ENCODE assay signal across 37 cellular contexts in the genomic region with DNA sequence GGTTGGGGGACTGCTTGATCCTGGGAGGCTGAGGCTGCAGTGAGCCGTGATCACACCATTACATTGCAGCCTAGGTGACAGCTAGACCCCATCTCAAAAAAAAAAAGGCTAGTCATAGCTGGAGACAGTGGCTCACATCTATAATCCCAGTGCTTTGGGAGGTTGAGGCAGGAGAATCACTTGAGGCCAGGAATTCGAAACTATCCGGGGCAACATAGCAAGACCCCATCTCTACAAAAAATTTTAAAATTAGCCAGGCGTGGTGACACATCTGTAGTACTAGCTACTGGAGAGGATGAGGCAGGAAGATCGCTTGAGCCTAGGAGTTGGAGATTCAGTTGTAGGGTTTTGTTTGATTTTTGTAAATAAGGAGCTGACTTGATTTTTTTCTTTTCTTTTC. TPM values are rescaled to one million over a fixed set of nuclear protein-coding genes. Genes with fewer than 3 reads are reported as not detected.
"Had no signal": no experiment of that assay in that cellular context is flagged by ENCODE, and none has a peak within 500 bp of the region (broad histone marks: within the 10 kb centered on the region; RNA-seq: fewer than 3 reads in every experiment).

No MANE protein-coding gene starts in this region.

- H3K9me3 ChIP-seq: ascending aorta had no signal

- DNase-seq: activated B cell treated with CpG ODN at 0.5 μM for 24 hours; activated CD4-positive, alpha-beta memory T cell treated with anti-CD3 and anti-CD28 coated beads for 36 hours; activated CD4-positive, alpha-beta T cell treated with anti-CD3 and anti-CD28 coated beads for 4 hours; activated CD4-positive, alpha-beta T cell treated with anti-CD3 and anti-CD28 coated beads, Interleukin-2, amount 10 ng/mL, durations not matched to agents 24 days and 14 days; activated CD4-positive, alpha-beta T cell treated with anti-CD3 and anti-CD28 coated beads, Interleukin-2, amount 50 U/mL, for 1 hour; activated CD4-positive, alpha-beta T cell treated with anti-CD3 and anti-CD28 coated beads, Interleukin-2, amount 50 U/mL, for 4 hours; activated CD4-positive, CD25-positive, alpha-beta regulatory T cell treated with anti-CD3 and anti-CD28 coated beads, Interleukin-2, amount 50 U/mL, for 72 hours; activated CD8-positive, alpha-beta memory T cell treated with anti-CD3 and anti-CD28 coated beads, Interleukin-2, amount 50 U/mL, for 4 hours; activated CD8-positive, alpha-beta T cell treated with anti-CD3 and anti-CD28 coated beads for 36 hours; activated effector memory CD4-positive, alpha-beta T cell treated with anti-CD3 and anti-CD28 coated beads, Interleukin-2, amount 50 U/mL, for 16 hours; activated gamma-delta T cell treated with Interleukin-2 at 50 U/mL for 16 hours; activated naive CD4-positive, alpha-beta T cell; activated naive CD4-positive, alpha-beta T cell treated with anti-CD3 and anti-CD28 coated beads for 36 hours; activated naive CD4-positive, alpha-beta T cell treated with anti-CD3 and anti-CD28 coated beads, Interleukin-2, amount 50 U/mL, for 16 hours; activated naive CD8-positive, alpha-beta T cell treated with anti-CD3 and anti-CD28 coated beads for 36 hours; activated T-cell treated with anti-CD3 and anti-CD28 coated beads for 4 hours; activated T-cell treated with anti-CD3 and anti-CD28 coated beads, Interleukin-2, amount 50 U/mL, for 1 hour; activated T-cell treated with anti-CD3 and anti-CD28 coated beads, Interleukin-2, amount 50 U/mL, for 4 hours; activated T-cell treated with anti-CD3 and anti-CD28 coated beads, Interleukin-2, amount 50 U/mL, for 72 hours; amygdala; anterior cingulate cortex; caudate nucleus; cerebellar nuclear complex; T-cell; T-helper 2 cell; T-helper 9 cell; WERI-Rb-1 had no signal

- ATAC-seq: activated CD8-positive, alpha-beta T cell treated with anti-CD3 and anti-CD28 coated beads for 36 hours; activated naive CD4-positive, alpha-beta T cell treated with anti-CD3 and anti-CD28 coated beads, Interleukin-2, amount 50 U/mL, for 72 hours; activated T-cell treated with anti-CD3 and anti-CD28 coated beads, Interleukin-2, amount 50 U/mL, for 4 hours; activated T-cell treated with anti-CD3 and anti-CD28 coated beads, Interleukin-2, amount 50 U/mL, for 72 hours; activated T-helper 17 cell treated with anti-CD3 and anti-CD28 coated beads, Interleukin-2, amount 50 U/mL, for 72 hours; T-cell had no signal

- H3K4me3 Mint-ChIP-seq: activated B cell treated with CpG ODN at 0.5 μM for 24 hours; activated CD4-positive, alpha-beta memory T cell treated with anti-CD3 and anti-CD28 coated beads for 36 hours; activated CD4-positive, alpha-beta T cell treated with anti-CD3 and anti-CD28 coated beads, Interleukin-2, amount 10 ng/mL, durations not matched to agents 24 days and 14 days; activated CD8-positive, alpha-beta T cell treated with anti-CD3 and anti-CD28 coated beads for 36 hours; activated naive CD4-positive, alpha-beta T cell treated with anti-CD3 and anti-CD28 coated beads for 36 hours; activated naive CD8-positive, alpha-beta T cell treated with anti-CD3 and anti-CD28 coated beads for 36 hours; activated T-cell treated with anti-CD3 and anti-CD28 coated beads, Interleukin-2, amount 50 U/mL, for 4 hours; activated T-cell treated with anti-CD3 and anti-CD28 coated beads, Interleukin-2, amount 50 U/mL, for 72 hours; activated T-helper 1 cell treated with anti-CD3 and anti-CD28 coated beads, Interleukin-12 subunit alpha, Interleukin-12 subunit beta, Interleukin-2, Interleukin-4 antibody, amounts not matched to agents 30 ng/mL and 10 ng/mL and 1 ng/mL, durations not matched to agents 14 hours and 24 hours and 36 hours; activated T-helper 17 cell treated with anti-CD3 and anti-CD28 coated beads, Interleukin-2, amount 50 U/mL, for 72 hours; brain; central memory CD8-positive, alpha-beta T cell; T-cell; T-helper 2 cell treated with Interferon-gamma antibody and Interleukin-4, amounts not matched to agents 5 μg/mL and 100 μg/mL, for 36 hours had no signal

- H3K36me3 ChIP-seq: ascending aorta, cardiac muscle cell had no signal

- H3K9me3 Mint-ChIP-seq: activated B cell treated with CpG ODN at 0.5 μM for 24 hours; activated CD4-positive, alpha-beta memory T cell treated with anti-CD3 and anti-CD28 coated beads for 36 hours; activated CD4-positive, alpha-beta T cell treated with anti-CD3 and anti-CD28 coated beads, Interleukin-2, amount 10 ng/mL, durations not matched to agents 24 days and 14 days; activated CD8-positive, alpha-beta T cell treated with anti-CD3 and anti-CD28 coated beads for 36 hours; activated naive CD4-positive, alpha-beta T cell treated with anti-CD3 and anti-CD28 coated beads for 36 hours; activated naive CD4-positive, alpha-beta T cell treated with anti-CD3 and anti-CD28 coated beads, Interleukin-2, amount 50 U/mL, for 72 hours; activated naive CD8-positive, alpha-beta T cell treated with anti-CD3 and anti-CD28 coated beads for 36 hours; activated T-cell treated with anti-CD3 and anti-CD28 coated beads, Interleukin-2, amount 50 U/mL, for 4 hours; activated T-cell treated with anti-CD3 and anti-CD28 coated beads, Interleukin-2, amount 50 U/mL, for 72 hours; activated T-helper 1 cell treated with anti-CD3 and anti-CD28 coated beads, Interleukin-12 subunit alpha, Interleukin-12 subunit beta, Interleukin-2, Interleukin-4 antibody, amounts not matched to agents 30 ng/mL and 10 ng/mL and 1 ng/mL, durations not matched to agents 14 hours and 24 hours and 36 hours; activated T-helper 17 cell treated with anti-CD3 and anti-CD28 coated beads, Interleukin-2, amount 50 U/mL, for 72 hours; brain; central memory CD8-positive, alpha-beta T cell; T-cell; T-helper 2 cell treated with Interferon-gamma antibody and Interleukin-4, amounts not matched to agents 5 μg/mL and 100 μg/mL, for 36 hours had no signal

- H3K27me3 Mint-ChIP-seq: activated B cell treated with CpG ODN at 0.5 μM for 24 hours; activated CD4-positive, alpha-beta memory T cell treated with anti-CD3 and anti-CD28 coated beads for 36 hours; activated CD4-positive, alpha-beta T cell treated with anti-CD3 and anti-CD28 coated beads, Interleukin-2, amount 10 ng/mL, durations not matched to agents 24 days and 14 days; activated CD8-positive, alpha-beta T cell treated with anti-CD3 and anti-CD28 coated beads for 36 hours; activated naive CD8-positive, alpha-beta T cell treated with anti-CD3 and anti-CD28 coated beads for 36 hours; activated T-helper 17 cell treated with anti-CD3 and anti-CD28 coated beads, Interleukin-2, amount 50 U/mL, for 72 hours; brain; central memory CD8-positive, alpha-beta T cell; T-cell had no signal

- H3K4me3 ChIP-seq: ascending aorta, cardiac muscle cell had no signal

- H3K4me1 ChIP-seq: ascending aorta had no signal

- FAIRE-seq: bronchial epithelial cell, TTC549 had no signal

- H3K27ac Mint-ChIP-seq: activated B cell treated with CpG ODN at 0.5 μM for 24 hours; activated CD4-positive, alpha-beta memory T cell treated with anti-CD3 and anti-CD28 coated beads for 36 hours; activated CD4-positive, alpha-beta T cell treated with anti-CD3 and anti-CD28 coated beads, Interleukin-2, amount 10 ng/mL, durations not matched to agents 24 days and 14 days; activated CD8-positive, alpha-beta T cell treated with anti-CD3 and anti-CD28 coated beads for 36 hours; activated naive CD4-positive, alpha-beta T cell treated with anti-CD3 and anti-CD28 coated beads for 36 hours; activated naive CD4-positive, alpha-beta T cell treated with anti-CD3 and anti-CD28 coated beads, Interleukin-2, amount 50 U/mL, for 72 hours; activated naive CD8-positive, alpha-beta T cell treated with anti-CD3 and anti-CD28 coated beads for 36 hours; activated T-cell treated with anti-CD3 and anti-CD28 coated beads, Interleukin-2, amount 50 U/mL, for 72 hours; activated T-helper 1 cell treated with anti-CD3 and anti-CD28 coated beads, Interleukin-12 subunit alpha, Interleukin-12 subunit beta, Interleukin-2, Interleukin-4 antibody, amounts not matched to agents 30 ng/mL and 10 ng/mL and 1 ng/mL, durations not matched to agents 14 hours and 24 hours and 36 hours; activated T-helper 17 cell treated with anti-CD3 and anti-CD28 coated beads, Interleukin-2, amount 50 U/mL, for 72 hours; brain; T-cell; T-helper 2 cell treated with Interferon-gamma antibody and Interleukin-4, amounts not matched to agents 5 μg/mL and 100 μg/mL, for 36 hours had no signal

- H3K27me3 ChIP-seq: ascending aorta, cardiac muscle cell had no signal

- H3K36me3 Mint-ChIP-seq: activated naive CD4-positive, alpha-beta T cell treated with anti-CD3 and anti-CD28 coated beads, Interleukin-2, amount 50 U/mL, for 72 hours; brain; T-cell had no signal

- H3K27ac ChIP-seq: ascending aorta, cardiac muscle cell, WERI-Rb-1 had no signal

- H3K4me1 Mint-ChIP-seq: activated B cell treated with CpG ODN at 0.5 μM for 24 hours; activated CD4-positive, alpha-beta T cell treated with anti-CD3 and anti-CD28 coated beads, Interleukin-2, amount 10 ng/mL, durations not matched to agents 24 days and 14 days; activated naive CD8-positive, alpha-beta T cell treated with anti-CD3 and anti-CD28 coated beads for 36 hours; activated T-helper 17 cell treated with anti-CD3 and anti-CD28 coated beads, Interleukin-2, amount 50 U/mL, for 72 hours; brain; central memory CD8-positive, alpha-beta T cell; T-cell had no signal

RNA-seq across cellular contexts. Expression of a gene that starts 45.6 kb away (rescaled TPM):
- total RNA-seq: ascending aorta had no signal

RNA-seq across cellular contexts. Expression of a gene that starts 55.3 kb away (rescaled TPM):
- total RNA-seq: ascending aorta had no signal
